ENCODE assay signal across 14 cellular contexts in genomic region chr15:80076321-80077318, GRCh38. TPM values are rescaled to one million over a fixed set of nuclear protein-coding genes. Genes with fewer than 3 reads are reported as not detected.
DNase-seq lines count a peak whose midpoint lies in the region; ATAC-seq, FAIRE-seq and TF ChIP-seq lines count a peak whose summit lies in the region.
"Had no signal": no experiment of that assay in that cellular context is flagged by ENCODE, and none has a peak within 500 bp of the region (broad histone marks: within the 10 kb centered on the region; RNA-seq: fewer than 3 reads in every experiment).

No MANE protein-coding gene starts in this region.

- H3K79me2 ChIP-seq in astrocyte (ENCODE audit: insufficient read depth, low read length): peaks cover 91% of the 10 kb centered on the region

- H3K9me3 Mint-ChIP-seq in astrocyte (ENCODE audit: unreplicated experiment): no peaks in the 10 kb centered on the region
- no peaks in the 10 kb centered on the region for H3K9me3 Mint-ChIP-seq in activated naive CD4-positive, alpha-beta T cell treated with anti-CD3 and anti-CD28 coated beads, Interleukin-2, amount 50 U/mL, for 72 hours

- H3K36me3 ChIP-seq in HAP-1 (replicated peaks) (no peaks in the 10 kb centered on the region; the same call in 1 of the 2 replicates), astrocyte (ENCODE audit: insufficient read depth, low read length) (no peaks in the 10 kb centered on the region), lower lobe of right lung (no peaks in the 10 kb centered on the region), skeletal muscle tissue (ENCODE audit: control insufficient read depth in 3 of 3, insufficient read depth in 3 of 3, low read length in 3 of 3) (no peaks in the 10 kb centered on the region)
- H3K36me3 ChIP-seq: vagina had no signal

- DNase-seq in HAP-1 (ENCODE audit: low spot score in 2 of 2): peak; percentile 48 to 96
- DNase-seq in astrocyte (ENCODE audit: low read depth): peak; percentile 59
- no peak for DNase-seq in lower lobe of right lung
- no peak for DNase-seq in NCI-H187 (lab: John Stamatoyannopoulos, UW)
- no peak for DNase-seq in activated naive CD4-positive, alpha-beta T cell treated with anti-CD3 and anti-CD28 coated beads, Interleukin-2, amount 50 U/mL, for 72 hours (ENCODE audit: low spot score in 2 of 2)
- no peak for DNase-seq in NCI-H1930 (lab: John Stamatoyannopoulos, UW)
- DNase-seq in ecto neural progenitor cell (ENCODE audit: low spot score): no peak
- DNase-seq: activated naive CD8-positive, alpha-beta T cell treated with anti-CD3 and anti-CD28 coated beads, Interleukin-2, amount 10 ng/mL, durations not matched to agents 7 days and 5 days; NCI-H2227 treated with DMSO at 0.1 percent for 48 hours; posterior cingulate gyrus; SK-N-SH had no signal

- peak overlapping the region; percentile 48 for H3K27ac Mint-ChIP-seq in astrocyte (ENCODE audit: unreplicated experiment)
- H3K27ac Mint-ChIP-seq in activated naive CD4-positive, alpha-beta T cell treated with anti-CD3 and anti-CD28 coated beads, Interleukin-2, amount 50 U/mL, for 72 hours: no peak overlapping the region
- H3K27ac Mint-ChIP-seq: activated naive CD8-positive, alpha-beta T cell treated with anti-CD3 and anti-CD28 coated beads, Interleukin-2, amount 10 ng/mL, durations not matched to agents 7 days and 5 days had no signal

- H3K9me3 ChIP-seq in HAP-1 (no peaks in the 10 kb centered on the region), astrocyte (ENCODE audit: insufficient read depth, low read depth, low read length) (no peaks in the 10 kb centered on the region), lower lobe of right lung (no peaks in the 10 kb centered on the region), skeletal muscle tissue (ENCODE audit: control insufficient read depth in 3 of 3, low read length in 3 of 3) (no peaks in the 10 kb centered on the region)
- H3K9me3 ChIP-seq: vagina had no signal

- in situ Hi-C loops in HAP-1 (cut with MboI; ENCODE audit: low sequenced_read_pairs): no loop called here

- peak overlapping the region; percentile 22 for H3K4me3 Mint-ChIP-seq in astrocyte (ENCODE audit: unreplicated experiment)
- H3K4me3 Mint-ChIP-seq: activated naive CD8-positive, alpha-beta T cell treated with anti-CD3 and anti-CD28 coated beads, Interleukin-2, amount 10 ng/mL, durations not matched to agents 7 days and 5 days had no signal

- peak overlapping the region; percentile 76 for H3K4me2 ChIP-seq in astrocyte (ENCODE audit: low read length)
- H3K4me2 ChIP-seq: BLaER1, SK-N-SH had no signal

- peak; percentile 45 to 68 for ATAC-seq in lower lobe of right lung
- ATAC-seq in activated naive CD4-positive, alpha-beta T cell treated with anti-CD3 and anti-CD28 coated beads, Interleukin-2, amount 50 U/mL, for 72 hours: no peak

- H3K27ac ChIP-seq in astrocyte (ENCODE audit: low read depth, low read length) (peak overlapping the region; percentile 25), lower lobe of right lung (no peak overlapping the region), skeletal muscle tissue (ENCODE audit: low read depth, low read length) (peak overlapping the region; percentile 20)
- H3K27ac ChIP-seq: BLaER1, vagina had no signal

- peak overlapping the region; percentile 56 for H3K9ac ChIP-seq in astrocyte (ENCODE audit: low read length)
- H3K9ac ChIP-seq in skeletal muscle tissue (ENCODE audit: low read depth in 1 of 3, low read length in 3 of 3): no peak overlapping the region
- H3K9ac ChIP-seq: BLaER1, SK-N-SH had no signal

- peaks cover 5% of the 10 kb centered on the region for H3K36me3 Mint-ChIP-seq in astrocyte (ENCODE audit: low read depth, unreplicated experiment)
- H3K36me3 Mint-ChIP-seq in activated naive CD4-positive, alpha-beta T cell treated with anti-CD3 and anti-CD28 coated beads, Interleukin-2, amount 50 U/mL, for 72 hours: no peaks in the 10 kb centered on the region

- no peak overlapping the region for H2AFZ ChIP-seq in astrocyte (ENCODE audit: low read depth, low read length)

- FAIRE-seq in astrocyte (lab: Jason Lieb, UNC): no peak

- H3K4me1 ChIP-seq in HAP-1 (peaks cover 49% of the 10 kb centered on the region), astrocyte (ENCODE audit: insufficient read depth, low read length) (peaks cover 20% of the 10 kb centered on the region), lower lobe of right lung (peaks cover 46% of the 10 kb centered on the region), skeletal muscle tissue (ENCODE audit: control insufficient read depth in 3 of 3, insufficient read depth in 3 of 3, low read length in 3 of 3) (peaks cover 3 to 10% (median 4%) of the 10 kb centered on the region in 3 donors)

- H3K4me3 ChIP-seq in HAP-1: peak overlapping the region; percentile 1
- peak overlapping the region; percentile 5 for H3K4me3 ChIP-seq in astrocyte (ENCODE audit: insufficient read depth, low read depth, low read length)
- no peak overlapping the region for H3K4me3 ChIP-seq in lower lobe of right lung
- no peak overlapping the region for H3K4me3 ChIP-seq in skeletal muscle tissue (ENCODE audit: low read length in 3 of 3)
- H3K4me3 ChIP-seq: BLaER1, vagina had no signal

- TF ChIP-seq CTCF in astrocyte (IDR thresholded peaks at IDR 0.05; ENCODE audit: insufficient read depth, low read depth, low read length) (no peak), lower lobe of right lung (IDR thresholded peaks at IDR 0.05) (no peak)

- H3K27me3 Mint-ChIP-seq in astrocyte (ENCODE audit: low read depth, unreplicated experiment): no peaks in the 10 kb centered on the region
- H3K27me3 Mint-ChIP-seq: activated naive CD8-positive, alpha-beta T cell treated with anti-CD3 and anti-CD28 coated beads, Interleukin-2, amount 10 ng/mL, durations not matched to agents 7 days and 5 days had no signal

- intact Hi-C loops in lower lobe of right lung (cut with DNase I): no loop called here

- H3K4me1 Mint-ChIP-seq in astrocyte (ENCODE audit: low read depth, unreplicated experiment): peaks cover 27% of the 10 kb centered on the region

- peaks cover 39% of the 10 kb centered on the region for H4K20me1 ChIP-seq in astrocyte (ENCODE audit: insufficient read depth, low read length)

- no peaks in the 10 kb centered on the region for H3K27me3 ChIP-seq in HAP-1 (ENCODE audit: low read depth)
- H3K27me3 ChIP-seq in astrocyte (ENCODE audit: insufficient read depth, low read length): no peaks in the 10 kb centered on the region
- H3K27me3 ChIP-seq in lower lobe of right lung (ENCODE audit: low read depth): no peaks in the 10 kb centered on the region
- no peaks in the 10 kb centered on the region for H3K27me3 ChIP-seq in skeletal muscle tissue (ENCODE audit: control insufficient read depth in 3 of 3, insufficient read depth in 3 of 3, low read length in 3 of 3)
- H3K27me3 ChIP-seq: BLaER1, vagina had no signal

RNA-seq across cellular contexts. Expression of gene ZFAND6, which starts 17.1 kb away (rescaled TPM):
- 65.6 and 70.0 TPM in 2 replicates for total RNA-seq in astrocyte
- total RNA-seq in lower lobe of right lung: 76.7 TPM
- total RNA-seq in skeletal muscle tissue: 164 TPM
- total RNA-seq in activated naive CD4-positive, alpha-beta T cell treated with anti-CD3 and anti-CD28 coated beads, Interleukin-2, amount 50 U/mL, for 72 hours: 10 to 100 TPM; 35.8 to 42.4 TPM

Comparison
In these comparisons a context has a peak if more than half of its experiments do, and no peak if none do; other contexts are left out.
1. DNase-seq: peak in HAP-1 (2 of 2) and astrocyte (single experiment); none in lower lobe of right lung (single experiment), NCI-H187 (0 of 2), activated naive CD4-positive, alpha-beta T cell treated with anti-CD3 and anti-CD28 coated beads, Interleukin-2, amount 50 U/mL, for 72 hours (0 of 2), NCI-H1930 (0 of 2) and ecto neural progenitor cell (single experiment).
2. H3K4me3 ChIP-seq: peak in HAP-1 (single experiment) and astrocyte (single experiment); none in lower lobe of right lung (single experiment) and skeletal muscle tissue (0 of 3).
3. ATAC-seq: peak in lower lobe of right lung (2 of 2); none in activated naive CD4-positive, alpha-beta T cell treated with anti-CD3 and anti-CD28 coated beads, Interleukin-2, amount 50 U/mL, for 72 hours (0 of 2).